ENCODE assay signal across 1 cellular context in genomic region chr1:38783659-38784229, GRCh38.
A peak's percentile ranks its signal among the peaks of the same experiment; 100 is the strongest.
TF ChIP-seq lines count a peak whose summit lies in the region.

No MANE protein-coding gene starts in this region.

TF ChIP-seq in HEK293, 187 proteins besides CTCF, POLR2A, EP300 and RAD21 (continued from another document):
- TF ChIP-seq ZNF571 (tag by site-specific recombination; IDR thresholded peaks at IDR 0.05) (no peak), ZNF157 (tag by site-specific recombination; IDR thresholded peaks at IDR 0.05) (no peak), KLF8 (tag by site-specific recombination; IDR thresholded peaks at IDR 0.05) (peak; percentile 45; the same call in 1 of the 2 replicates), ZNF596 (tag by site-specific recombination; IDR thresholded peaks at IDR 0.05) (no peak), ZNF664 (tag by site-specific recombination; IDR thresholded peaks at IDR 0.05) (no peak), ZNF792 (tag by site-specific recombination; IDR thresholded peaks at IDR 0.05) (no peak), PBX3 (CRISPR knock-in tag; IDR thresholded peaks at IDR 0.05) (peak; percentile 40; the same call in 1 of the 2 replicates), PRDM2 (tag by site-specific recombination; IDR thresholded peaks at IDR 0.05; ENCODE audit: borderline replicate concordance) (no peak), ZNF133 (tag by site-specific recombination; IDR thresholded peaks at IDR 0.05) (no peak), ZNF488 (tag by site-specific recombination; IDR thresholded peaks at IDR 0.05) (0 out of 2 replicates have a peak, but pooled peaks have one; percentile 20), ZNF561 (tag by site-specific recombination; IDR thresholded peaks at IDR 0.05; ENCODE audit: borderline replicate concordance) (no peak), ZNF473 (tag by site-specific recombination; IDR thresholded peaks at IDR 0.05) (no peak), ZNF202 (tag by site-specific recombination; IDR thresholded peaks at IDR 0.05; ENCODE audit: borderline replicate concordance) (no peak), TSHZ1 (tag by site-specific recombination; IDR thresholded peaks at IDR 0.05; ENCODE audit: borderline replicate concordance) (peak; percentile 99), ZXDB (tag by site-specific recombination; IDR thresholded peaks at IDR 0.05) (peak; percentile 80), IKZF3 (tag by site-specific recombination; IDR thresholded peaks at IDR 0.05) (peak; percentile 69), ZNF2 (tag by site-specific recombination; IDR thresholded peaks at IDR 0.05) (0 out of 2 replicates have a peak, but pooled peaks have one; percentile 30), ZNF292 (tag by site-specific recombination; IDR thresholded peaks at IDR 0.05; ENCODE audit: borderline replicate concordance, low read depth) (no peak)
- TF ChIP-seq, protein P1, sequence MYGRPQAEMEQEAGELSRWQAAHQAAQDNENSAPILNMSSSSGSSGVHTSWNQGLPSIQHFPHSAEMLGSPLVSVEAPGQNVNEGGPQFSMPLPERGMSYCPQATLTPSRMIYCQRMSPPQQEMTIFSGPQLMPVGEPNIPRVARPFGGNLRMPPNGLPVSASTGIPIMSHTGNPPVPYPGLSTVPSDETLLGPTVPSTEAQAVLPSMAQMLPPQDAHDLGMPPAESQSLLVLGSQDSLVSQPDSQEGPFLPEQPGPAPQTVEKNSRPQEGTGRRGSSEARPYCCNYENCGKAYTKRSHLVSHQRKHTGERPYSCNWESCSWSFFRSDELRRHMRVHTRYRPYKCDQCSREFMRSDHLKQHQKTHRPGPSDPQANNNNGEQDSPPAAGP (tag by site-specific recombination; IDR thresholded peaks at IDR 0.05), result peak; percentile 49; the same call in 1 of the 2 replicates
- TF ChIP-seq, protein P2, sequence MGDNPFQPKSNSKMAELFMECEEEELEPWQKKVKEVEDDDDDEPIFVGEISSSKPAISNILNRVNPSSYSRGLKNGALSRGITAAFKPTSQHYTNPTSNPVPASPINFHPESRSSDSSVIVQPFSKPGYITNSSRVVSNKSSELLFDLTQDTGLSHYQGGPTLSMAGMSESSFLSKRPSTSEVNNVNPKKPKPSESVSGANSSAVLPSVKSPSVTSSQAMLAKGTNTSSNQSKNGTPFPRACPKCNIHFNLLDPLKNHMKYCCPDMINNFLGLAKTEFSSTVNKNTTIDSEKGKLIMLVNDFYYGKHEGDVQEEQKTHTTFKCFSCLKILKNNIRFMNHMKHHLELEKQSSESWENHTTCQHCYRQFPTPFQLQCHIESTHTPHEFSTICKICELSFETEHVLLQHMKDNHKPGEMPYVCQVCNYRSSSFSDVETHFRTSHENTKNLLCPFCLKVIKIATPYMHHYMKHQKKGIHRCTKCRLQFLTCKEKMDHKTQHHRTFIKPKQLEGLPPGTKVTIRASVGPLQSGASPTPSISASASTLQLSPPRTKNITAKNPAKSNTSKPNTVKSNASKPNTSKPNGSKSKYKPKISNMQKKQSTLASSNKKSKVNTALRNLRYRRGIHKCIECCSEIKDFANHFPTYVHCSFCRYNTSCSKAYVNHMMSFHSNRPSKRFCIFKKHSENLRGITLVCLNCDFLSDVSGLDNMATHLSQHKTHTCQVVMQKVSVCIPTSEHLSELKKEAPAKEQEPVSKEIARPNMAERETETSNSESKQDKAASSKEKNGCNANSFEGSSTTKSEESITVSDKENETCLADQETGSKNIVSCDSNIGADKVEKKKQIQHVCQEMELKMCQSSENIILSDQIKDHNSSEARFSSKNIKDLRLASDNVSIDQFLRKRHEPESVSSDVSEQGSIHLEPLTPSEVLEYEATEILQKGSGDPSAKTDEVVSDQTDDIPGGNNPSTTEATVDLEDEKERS (tag by site-specific recombination; IDR thresholded peaks at IDR 0.05), result no peak
- TF ChIP-seq, protein P3, sequence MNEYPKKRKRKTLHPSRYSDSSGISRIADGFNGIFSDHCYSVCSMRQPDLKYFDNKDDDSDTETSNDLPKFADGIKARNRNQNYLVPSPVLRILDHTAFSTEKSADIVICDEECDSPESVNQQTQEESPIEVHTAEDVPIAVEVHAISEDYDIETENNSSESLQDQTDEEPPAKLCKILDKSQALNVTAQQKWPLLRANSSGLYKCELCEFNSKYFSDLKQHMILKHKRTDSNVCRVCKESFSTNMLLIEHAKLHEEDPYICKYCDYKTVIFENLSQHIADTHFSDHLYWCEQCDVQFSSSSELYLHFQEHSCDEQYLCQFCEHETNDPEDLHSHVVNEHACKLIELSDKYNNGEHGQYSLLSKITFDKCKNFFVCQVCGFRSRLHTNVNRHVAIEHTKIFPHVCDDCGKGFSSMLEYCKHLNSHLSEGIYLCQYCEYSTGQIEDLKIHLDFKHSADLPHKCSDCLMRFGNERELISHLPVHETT (tag by site-specific recombination; IDR thresholded peaks at IDR 0.05), result peak; percentile 64; the same call in 1 of the 2 replicates
- TF ChIP-seq, protein P4, sequence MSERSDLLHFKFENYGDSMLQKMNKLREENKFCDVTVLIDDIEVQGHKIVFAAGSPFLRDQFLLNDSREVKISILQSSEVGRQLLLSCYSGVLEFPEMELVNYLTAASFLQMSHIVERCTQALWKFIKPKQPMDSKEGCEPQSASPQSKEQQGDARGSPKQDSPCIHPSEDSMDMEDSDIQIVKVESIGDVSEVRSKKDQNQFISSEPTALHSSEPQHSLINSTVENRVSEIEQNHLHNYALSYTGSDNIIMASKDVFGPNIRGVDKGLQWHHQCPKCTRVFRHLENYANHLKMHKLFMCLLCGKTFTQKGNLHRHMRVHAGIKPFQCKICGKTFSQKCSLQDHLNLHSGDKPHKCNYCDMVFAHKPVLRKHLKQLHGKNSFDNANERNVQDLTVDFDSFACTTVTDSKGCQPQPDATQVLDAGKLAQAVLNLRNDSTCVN (tag by site-specific recombination; optimal IDR thresholded peaks at IDR 0.05), result peak; percentile 89
- TF ChIP-seq, protein P5, sequence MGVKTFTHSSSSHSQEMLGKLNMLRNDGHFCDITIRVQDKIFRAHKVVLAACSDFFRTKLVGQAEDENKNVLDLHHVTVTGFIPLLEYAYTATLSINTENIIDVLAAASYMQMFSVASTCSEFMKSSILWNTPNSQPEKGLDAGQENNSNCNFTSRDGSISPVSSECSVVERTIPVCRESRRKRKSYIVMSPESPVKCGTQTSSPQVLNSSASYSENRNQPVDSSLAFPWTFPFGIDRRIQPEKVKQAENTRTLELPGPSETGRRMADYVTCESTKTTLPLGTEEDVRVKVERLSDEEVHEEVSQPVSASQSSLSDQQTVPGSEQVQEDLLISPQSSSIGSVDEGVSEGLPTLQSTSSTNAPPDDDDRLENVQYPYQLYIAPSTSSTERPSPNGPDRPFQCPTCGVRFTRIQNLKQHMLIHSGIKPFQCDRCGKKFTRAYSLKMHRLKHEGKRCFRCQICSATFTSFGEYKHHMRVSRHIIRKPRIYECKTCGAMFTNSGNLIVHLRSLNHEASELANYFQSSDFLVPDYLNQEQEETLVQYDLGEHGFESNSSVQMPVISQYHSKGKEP (tag by site-specific recombination; IDR thresholded peaks at IDR 0.05), result no peak; the same call in 1 of the 2 replicates
